1 cellular context compared by ENCODE assay signal in the genomic region with DNA sequence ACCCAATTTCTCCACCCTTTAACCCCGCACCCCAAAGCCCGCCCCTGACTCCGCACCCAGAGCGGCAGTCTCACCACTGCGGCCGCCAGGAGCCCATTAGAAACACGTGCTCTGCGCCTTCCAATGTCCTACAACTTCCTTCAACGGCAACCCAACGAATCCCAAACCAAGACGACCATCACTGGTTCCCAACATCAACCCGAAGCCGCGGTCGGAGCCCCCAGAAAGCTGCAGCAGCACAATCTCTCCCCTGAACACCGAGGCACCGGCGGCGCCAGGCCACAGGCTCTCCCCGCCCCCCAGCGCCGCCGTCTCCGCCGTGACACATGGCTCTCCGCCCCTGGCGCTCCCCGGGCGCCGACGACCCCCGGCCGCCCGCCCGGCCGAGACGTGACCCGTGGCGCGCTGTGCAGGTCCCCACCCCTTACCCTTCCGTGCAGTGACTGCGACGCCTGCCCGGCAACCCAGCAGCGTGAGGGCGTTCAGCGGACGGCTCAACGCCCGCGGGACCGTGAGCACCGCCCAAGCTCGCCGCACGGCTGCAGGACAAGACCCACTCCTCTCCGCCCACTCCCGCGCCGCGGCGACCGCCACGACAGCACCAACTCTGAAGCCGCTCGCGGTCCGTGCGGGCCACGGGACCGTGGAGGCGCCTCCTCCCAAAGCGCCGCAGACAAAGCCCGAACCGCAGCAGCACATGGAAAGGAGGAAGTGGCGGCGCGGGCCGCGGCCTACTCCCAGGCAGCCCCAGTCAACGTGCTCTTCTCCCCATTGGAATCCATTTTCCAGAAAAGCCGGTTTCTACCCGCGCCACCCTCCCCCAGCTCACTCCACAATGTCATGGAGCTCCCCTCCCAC.
TF ChIP-seq lines count a peak whose summit lies in the region.

No MANE protein-coding gene starts in this region.

TF ChIP-seq in HepG2, 621 proteins besides CTCF, POLR2A, EP300 and RAD21 (continued from another document and continues in another):
- no peak for TF ChIP-seq KIAA2018 (CRISPR knock-in tag; IDR thresholded peaks at IDR 0.05; ENCODE audit: borderline replicate concordance)
- no peak for TF ChIP-seq RXRA (CRISPR knock-in tag; IDR thresholded peaks at IDR 0.05)
- TF ChIP-seq ZNF274 (CRISPR knock-in tag; IDR thresholded peaks at IDR 0.05), result peak; percentile 35; the same call in 1 of the 2 replicates
- no peak for TF ChIP-seq ZNF773 (CRISPR knock-in tag; IDR thresholded peaks at IDR 0.05; ENCODE audit: borderline replicate concordance)
- TF ChIP-seq ZNF331 (CRISPR knock-in tag; IDR thresholded peaks at IDR 0.05), result no peak; the same call in 1 of the 2 replicates
- TF ChIP-seq MAX (IDR thresholded peaks at IDR 0.05), result peak; percentile 62
- no peak for TF ChIP-seq NFATC3 (CRISPR knock-in tag; IDR thresholded peaks at IDR 0.05)
- TF ChIP-seq ZSCAN21 (CRISPR knock-in tag; IDR thresholded peaks at IDR 0.05; ENCODE audit: borderline replicate concordance), result peak; percentile 59; the same call in 1 of the 2 replicates
- TF ChIP-seq ZNF557 (CRISPR knock-in tag; IDR thresholded peaks at IDR 0.05), result no peak
- no peak for TF ChIP-seq KDM4B (CRISPR knock-in tag; IDR thresholded peaks at IDR 0.05)
- TF ChIP-seq ZNF329 (CRISPR knock-in tag; IDR thresholded peaks at IDR 0.05; ENCODE audit: low read depth), result no peak; the same call in 1 of the 2 replicates
- no peak for TF ChIP-seq LCORL (IDR thresholded peaks at IDR 0.05)
- TF ChIP-seq LCORL (CRISPR knock-in tag; IDR thresholded peaks at IDR 0.05), result no peak
- TF ChIP-seq STAT5B (CRISPR knock-in tag; IDR thresholded peaks at IDR 0.05), result no peak
- TF ChIP-seq CHD2 (IDR thresholded peaks at IDR 0.05; ENCODE audit: low read depth, low read length), result no peak
- TF ChIP-seq ZNF598 (CRISPR knock-in tag; IDR thresholded peaks at IDR 0.05; ENCODE audit: borderline replicate concordance), result peak; percentile 60; the same call in 1 of the 2 replicates
- TF ChIP-seq ERF (CRISPR knock-in tag; IDR thresholded peaks at IDR 0.05), result no peak; the same call in 1 of the 2 replicates
- no peak for TF ChIP-seq NPAS2 (CRISPR knock-in tag; IDR thresholded peaks at IDR 0.05; ENCODE audit: borderline replicate concordance)
- no peak for TF ChIP-seq SOX5 (CRISPR knock-in tag; IDR thresholded peaks at IDR 0.05; ENCODE audit: borderline replicate concordance)
- TF ChIP-seq ZNF260 (CRISPR knock-in tag; IDR thresholded peaks at IDR 0.05; ENCODE audit: borderline replicate concordance, low read depth), result no peak
- TF ChIP-seq ZSCAN22 (CRISPR knock-in tag; IDR thresholded peaks at IDR 0.05), result no peak
- peak; percentile 48; the same call in 1 of the 2 replicates for TF ChIP-seq ZNF616 (CRISPR knock-in tag; IDR thresholded peaks at IDR 0.05; ENCODE audit: low read depth)
- no peak for TF ChIP-seq ZBTB3 (CRISPR knock-in tag; IDR thresholded peaks at IDR 0.05; ENCODE audit: borderline replicate concordance, low read depth)
- TF ChIP-seq TARDBP (CRISPR knock-in tag; IDR thresholded peaks at IDR 0.05), result no peak
- peak; percentile 18 for TF ChIP-seq AGO1 (IDR thresholded peaks at IDR 0.05; ENCODE audit: low read depth, low read length, poor library complexity, severe bottlenecking)
- TF ChIP-seq MED8 (CRISPR knock-in tag; IDR thresholded peaks at IDR 0.05; ENCODE audit: insufficient replicate concordance), result no peak
- TF ChIP-seq ZBTB33 (CRISPR knock-in tag; IDR thresholded peaks at IDR 0.05), result no peak
- TF ChIP-seq GLI4 (CRISPR knock-in tag; IDR thresholded peaks at IDR 0.05; ENCODE audit: borderline replicate concordance), result no peak
- no peak for TF ChIP-seq KDM6A (CRISPR knock-in tag; IDR thresholded peaks at IDR 0.05; ENCODE audit: low read depth)
- TF ChIP-seq ZFP62 (CRISPR knock-in tag; IDR thresholded peaks at IDR 0.05), result no peak
- no peak for TF ChIP-seq ZBTB43 (CRISPR knock-in tag; conservative IDR thresholded peaks at IDR 0.05)
- TF ChIP-seq SALL1 (CRISPR knock-in tag; IDR thresholded peaks at IDR 0.05), result peak; percentile 59
- no peak for TF ChIP-seq MIER2 (CRISPR knock-in tag; IDR thresholded peaks at IDR 0.05)
- TF ChIP-seq ZNF776 (CRISPR knock-in tag; IDR thresholded peaks at IDR 0.05), result no peak
- TF ChIP-seq REPIN1 (CRISPR knock-in tag; IDR thresholded peaks at IDR 0.05; ENCODE audit: borderline replicate concordance, low read depth), result 0 out of 2 replicates have a peak, but pooled peaks have one; percentile 17
- no peak for TF ChIP-seq ZNF747 (CRISPR knock-in tag; IDR thresholded peaks at IDR 0.05; ENCODE audit: borderline replicate concordance)
- TF ChIP-seq GABPA (IDR thresholded peaks at IDR 0.05; ENCODE audit: low read depth, low read length), result no peak
- no peak for TF ChIP-seq GABPA (CRISPR knock-in tag; IDR thresholded peaks at IDR 0.05; ENCODE audit: low read depth)
- peak; percentile 60; the same call in 1 of the 2 replicates for TF ChIP-seq YEATS4 (CRISPR knock-in tag; IDR thresholded peaks at IDR 0.05; ENCODE audit: borderline replicate concordance)
- TF ChIP-seq PRPF4 (IDR thresholded peaks at IDR 0.05; ENCODE audit: low read depth, low read length, poor library complexity, severe bottlenecking), result no peak
- TF ChIP-seq, protein P1, sequence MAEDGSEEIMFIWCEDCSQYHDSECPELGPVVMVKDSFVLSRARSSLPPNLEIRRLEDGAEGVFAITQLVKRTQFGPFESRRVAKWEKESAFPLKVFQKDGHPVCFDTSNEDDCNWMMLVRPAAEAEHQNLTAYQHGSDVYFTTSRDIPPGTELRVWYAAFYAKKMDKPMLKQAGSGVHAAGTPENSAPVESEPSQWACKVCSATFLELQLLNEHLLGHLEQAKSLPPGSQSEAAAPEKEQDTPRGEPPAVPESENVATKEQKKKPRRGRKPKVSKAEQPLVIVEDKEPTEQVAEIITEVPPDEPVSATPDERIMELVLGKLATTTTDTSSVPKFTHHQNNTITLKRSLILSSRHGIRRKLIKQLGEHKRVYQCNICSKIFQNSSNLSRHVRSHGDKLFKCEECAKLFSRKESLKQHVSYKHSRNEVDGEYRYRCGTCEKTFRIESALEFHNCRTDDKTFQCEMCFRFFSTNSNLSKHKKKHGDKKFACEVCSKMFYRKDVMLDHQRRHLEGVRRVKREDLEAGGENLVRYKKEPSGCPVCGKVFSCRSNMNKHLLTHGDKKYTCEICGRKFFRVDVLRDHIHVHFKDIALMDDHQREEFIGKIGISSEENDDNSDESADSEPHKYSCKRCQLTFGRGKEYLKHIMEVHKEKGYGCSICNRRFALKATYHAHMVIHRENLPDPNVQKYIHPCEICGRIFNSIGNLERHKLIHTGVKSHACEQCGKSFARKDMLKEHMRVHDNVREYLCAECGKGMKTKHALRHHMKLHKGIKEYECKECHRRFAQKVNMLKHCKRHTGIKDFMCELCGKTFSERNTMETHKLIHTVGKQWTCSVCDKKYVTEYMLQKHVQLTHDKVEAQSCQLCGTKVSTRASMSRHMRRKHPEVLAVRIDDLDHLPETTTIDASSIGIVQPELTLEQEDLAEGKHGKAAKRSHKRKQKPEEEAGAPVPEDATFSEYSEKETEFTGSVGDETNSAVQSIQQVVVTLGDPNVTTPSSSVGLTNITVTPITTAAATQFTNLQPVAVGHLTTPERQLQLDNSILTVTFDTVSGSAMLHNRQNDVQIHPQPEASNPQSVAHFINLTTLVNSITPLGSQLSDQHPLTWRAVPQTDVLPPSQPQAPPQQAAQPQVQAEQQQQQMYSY (CRISPR knock-in tag; IDR thresholded peaks at IDR 0.05), result no peak
- peak; percentile 31; the same call in 1 of the 2 replicates for TF ChIP-seq THAP11 (CRISPR knock-in tag; IDR thresholded peaks at IDR 0.05)
- TF ChIP-seq NKX3-1 (CRISPR knock-in tag; IDR thresholded peaks at IDR 0.05), result peak; percentile 17; the same call in 1 of the 2 replicates
- TF ChIP-seq THAP8 (CRISPR knock-in tag; IDR thresholded peaks at IDR 0.05; ENCODE audit: borderline replicate concordance), result no peak
- peak; percentile 26; the same call in 1 of the 2 replicates for TF ChIP-seq AKAP8 (CRISPR knock-in tag; IDR thresholded peaks at IDR 0.05)
